1 cellular context compared by ENCODE assay signal in the genomic region with DNA sequence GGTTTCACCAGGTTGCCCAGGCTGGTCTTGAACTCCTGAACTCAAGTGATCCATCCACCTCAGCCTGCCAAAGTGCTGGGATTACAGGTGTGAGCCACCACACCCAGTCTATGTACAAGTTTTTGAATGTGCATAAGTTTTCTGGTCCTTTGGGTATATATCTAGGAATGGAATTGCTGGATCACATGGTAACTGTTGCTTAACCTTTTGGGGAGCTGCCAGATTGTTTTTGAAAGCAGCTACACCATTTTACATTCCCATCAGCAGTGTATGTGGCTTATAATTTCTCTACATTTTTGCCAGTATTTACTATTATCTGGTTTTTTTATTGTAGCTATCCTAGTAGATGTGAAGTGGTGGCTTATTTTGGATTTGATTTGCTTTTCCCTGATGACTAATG.
TF ChIP-seq lines count a peak whose summit lies in the region.

No MANE protein-coding gene starts in this region.

TF ChIP-seq in IMR-90, 13 proteins besides CTCF, POLR2A, EP300 and RAD21:
- TF ChIP-seq CEBPB (IDR thresholded peaks at IDR 0.05; ENCODE audit: low read depth, low read length), result peak; percentile 65; the same call in 1 of the 2 replicates
- no peak for TF ChIP-seq NFE2L2 (IDR thresholded peaks at IDR 0.05; ENCODE audit: low read depth, low read length)
